8 cellular contexts compared by ENCODE assay signal in the genomic region with DNA sequence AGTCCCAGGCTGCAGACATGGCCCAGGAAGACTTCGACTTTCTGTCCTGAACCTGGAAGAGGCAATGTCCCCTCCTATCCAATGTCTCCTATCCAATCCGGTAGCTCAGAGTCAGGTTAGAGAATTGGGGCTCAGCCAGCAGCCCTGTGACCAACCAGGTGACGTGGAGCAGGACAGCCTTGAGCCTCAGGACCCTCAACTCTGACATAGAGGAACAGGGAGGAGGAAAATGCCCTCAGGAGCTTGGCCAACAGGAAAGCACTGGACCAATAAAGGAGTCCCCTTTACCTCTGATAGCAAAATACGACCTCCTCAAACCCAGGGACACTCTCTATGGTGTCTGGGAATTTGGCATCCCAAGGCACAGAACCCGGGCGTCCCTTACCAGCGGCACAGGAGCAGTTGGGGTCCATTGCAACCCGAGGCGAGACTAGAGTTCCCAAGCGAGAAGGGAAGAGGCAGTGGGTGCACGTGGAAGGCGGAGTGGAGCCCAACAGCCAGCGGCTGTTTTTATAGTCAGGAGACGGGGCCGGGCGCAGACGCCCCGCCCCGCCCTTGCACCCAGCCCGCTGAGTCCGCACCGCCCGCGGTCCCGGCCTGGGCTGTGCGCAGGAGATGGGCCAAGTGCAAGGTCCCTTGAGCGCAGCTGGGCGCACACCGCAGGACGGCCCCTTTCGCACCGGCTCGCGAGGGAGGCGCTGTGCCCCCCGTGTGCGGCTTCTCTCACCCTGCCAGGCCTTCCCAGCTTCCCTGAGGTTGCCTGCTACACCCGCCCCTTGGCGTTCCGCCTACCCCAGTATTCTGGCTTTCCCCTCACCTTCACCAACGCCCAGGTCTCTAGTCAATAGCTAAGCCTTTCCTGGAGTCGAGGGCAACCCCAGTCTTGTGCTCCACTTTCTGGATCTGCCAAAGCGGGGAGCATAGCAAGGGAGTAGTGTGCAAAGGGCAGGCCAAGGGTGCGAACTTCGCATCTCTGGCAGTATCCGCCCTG. TPM values are rescaled to one million over a fixed set of nuclear protein-coding genes. Genes with fewer than 3 reads are reported as not detected.
DNase-seq lines count a peak whose midpoint lies in the region; ATAC-seq, FAIRE-seq and TF ChIP-seq lines count a peak whose summit lies in the region.

Gene MT1G, minus strand, starts transcription at position 485 of the 991 bp plus-strand sequence. Its CDS starts 72 bp downstream, at position 413.

- H3K27me3 ChIP-seq in HUES64 (ENCODE audit: insufficient read depth, low read length) (peaks cover 100% of the 10 kb centered on the region), left ventricle myocardium inferior (ENCODE audit: low read depth) (peaks cover 100% of the 10 kb centered on the region), small intestine (ENCODE audit: control insufficient read depth in 2 of 2, insufficient read depth in 2 of 2, low read length in 2 of 2) (peaks cover 0 to 19% of the 10 kb centered on the region in 2 donors)

- H3K9me3 ChIP-seq in HUES64 (ENCODE audit: insufficient read depth, low read depth, low read length) (no peaks in the 10 kb centered on the region), left ventricle myocardium inferior (replicated peaks) (no peaks in the 10 kb centered on the region), small intestine (ENCODE audit: control insufficient read depth, low read depth) (no peaks in the 10 kb centered on the region)

- CTCF ChIA-PET in activated CD8-positive, alpha-beta memory T cell treated with anti-CD3 and anti-CD28 coated beads for 36 hours (lab: Charles Lee): interaction anchor here (0.9 to 1.5 kb wide), 3 partner anchors 8 to 14 kb away, joined by 3 to 6 read pairs (median 3); partner anchors contain the start of gene MT1X

- FAIRE-seq in small intestine (lab: Jason Lieb, UNC): no peak

- H3K4me3 ChIP-seq in HUES64 (ENCODE audit: low read length) (peak within 1 kb of the TSS; percentile 30), left ventricle myocardium inferior (peak within 1 kb of the TSS; percentile 41), small intestine (ENCODE audit: low read depth in 1 of 2, low read length in 2 of 2) (peak within 1 kb of the TSS in 1 of 2 donors; percentile 9)

- no peak within 1 kb of the TSS for H3K9ac ChIP-seq in HUES64 (ENCODE audit: low read depth, low read length)

- no peak within 1 kb of the TSS for H3K27ac ChIP-seq in HUES64 (ENCODE audit: low read depth, low read length)
- no peak within 1 kb of the TSS for H3K27ac ChIP-seq in left ventricle myocardium inferior (replicated peaks)
- peak within 1 kb of the TSS in 1 of 2 donors; percentile 28 for H3K27ac ChIP-seq in small intestine (ENCODE audit: low read depth in 1 of 2, low read length in 1 of 2)

- H3K36me3 ChIP-seq in HUES64 (ENCODE audit: insufficient read depth, low read length) (no peaks in the 10 kb centered on the region), left ventricle myocardium inferior (no peaks in the 10 kb centered on the region), small intestine (ENCODE audit: control insufficient read depth in 2 of 2, insufficient read depth in 2 of 2, low read length in 2 of 2) (no peaks in the 10 kb centered on the region)

- ATAC-seq in GM21423 (IDR thresholded peaks at IDR 0.05; ENCODE audit: unreplicated experiment) (no peak), HG02678 (IDR thresholded peaks at IDR 0.05; ENCODE audit: unreplicated experiment) (no peak)

- WGBS in HUES64: 18% methylated on average over 46 of the region's 46 CpGs
- WGBS in small intestine, 3 donors: 2 to 8% (median 6%) methylated on average over 37 to 46 of the region's 46 CpGs

- H3K4me1 ChIP-seq in HUES64 (ENCODE audit: insufficient read depth, low read length) (peaks cover 7% of the 10 kb centered on the region), left ventricle myocardium inferior (peaks cover 22% of the 10 kb centered on the region), small intestine (ENCODE audit: control insufficient read depth in 2 of 2, insufficient read depth in 1 of 2, low read depth in 1 of 2, low read length in 1 of 2) (no peaks in the 10 kb centered on the region)

- no peak for TF ChIP-seq CTCF in left ventricle myocardium inferior (IDR thresholded peaks at IDR 0.05; ENCODE audit: borderline replicate concordance)

- DNase-seq in left ventricle myocardium inferior: peak; percentile 48
- peak; percentile 88 for DNase-seq in small intestine
- no peak for DNase-seq in COR-L47 (lab: John Stamatoyannopoulos, UW)
- no peak for DNase-seq in NCI-H226

- intact Hi-C loops in left ventricle myocardium inferior (cut with micrococcal nuclease): no loop called here

- POLR2A ChIA-PET in activated CD8-positive, alpha-beta memory T cell treated with anti-CD3 and anti-CD28 coated beads for 36 hours (lab: Charles Lee): no interaction called here

RNA-seq across cellular contexts. Expression of gene MT1G, which starts in this region (rescaled TPM):
- polyA plus RNA-seq in HUES64 (2013, experiment 1 of 2): 91.5 TPM
- polyA plus RNA-seq in HUES64 (2013, experiment 2 of 2): 176 TPM
- total RNA-seq in activated CD8-positive, alpha-beta memory T cell treated with anti-CD3 and anti-CD28 coated beads for 36 hours: 10 to 100 TPM; 15.3 to 16.6 TPM
- not detected for total RNA-seq in left ventricle myocardium inferior
- 100 to 1,000 TPM; 193 to 428 (median 257) TPM for polyA plus RNA-seq in small intestine

Comparison
In these comparisons a context has a peak if more than half of its experiments do, and no peak if none do; other contexts are left out.
1. RNA of gene MT1G (total RNA-seq): 15.3 to 16.6 TPM in activated CD8-positive, alpha-beta memory T cell treated with anti-CD3 and anti-CD28 coated beads for 36 hours; not detected in left ventricle myocardium inferior (single experiment); every median in the first group is over 10 times any median in the second.
2. Peak in DNase-seq and H3K4me3 ChIP-seq in left ventricle myocardium inferior; RNA of the gene not detected or under 1 TPM.